ENCODE assay signal across 25 cellular contexts in genomic region chr1:154733621-154734020, GRCh38.
A peak's percentile ranks its signal among the peaks of the same experiment; 100 is the strongest.
DNase-seq lines count a peak whose midpoint lies in the region; ATAC-seq and TF ChIP-seq lines count a peak whose summit lies in the region.
"Had no signal": no experiment of that assay in that cellular context is flagged by ENCODE, and none has a peak within 500 bp of the region (broad histone marks: within the 10 kb centered on the region; RNA-seq: fewer than 3 reads in every experiment).

No MANE protein-coding gene starts in this region.

- H3K27me3 Mint-ChIP-seq in activated T-cell treated with anti-CD3 and anti-CD28 coated beads, Interleukin-2, amount 50 U/mL, for 24 hours, result no peaks in the 10 kb centered on the region
- H3K27me3 Mint-ChIP-seq in activated T-cell treated with anti-CD3 and anti-CD28 coated beads, Interleukin-2, amount 50 U/mL, for 72 hours (ENCODE audit: low read depth), result peaks cover 5% of the 10 kb centered on the region
- no peaks in the 10 kb centered on the region for H3K27me3 Mint-ChIP-seq in brain
- H3K27me3 Mint-ChIP-seq in activated naive CD4-positive, alpha-beta T cell treated with anti-CD3 and anti-CD28 coated beads for 36 hours (ENCODE audit: low read depth), result no peaks in the 10 kb centered on the region

- peaks cover 54% of the 10 kb centered on the region for H3K4me1 Mint-ChIP-seq in activated T-cell treated with anti-CD3 and anti-CD28 coated beads, Interleukin-2, amount 50 U/mL, for 24 hours (ENCODE audit: low read depth)
- H3K4me1 Mint-ChIP-seq in activated T-cell treated with anti-CD3 and anti-CD28 coated beads, Interleukin-2, amount 50 U/mL, for 72 hours (ENCODE audit: low read depth), result peaks cover 67% of the 10 kb centered on the region
- peaks cover 85% of the 10 kb centered on the region for H3K4me1 Mint-ChIP-seq in brain
- peaks cover 53% of the 10 kb centered on the region for H3K4me1 Mint-ChIP-seq in activated naive CD4-positive, alpha-beta T cell treated with anti-CD3 and anti-CD28 coated beads for 36 hours (ENCODE audit: low read depth)
- H3K4me1 Mint-ChIP-seq: CD8-positive, alpha-beta memory T cell had no signal

- no peaks in the 10 kb centered on the region for H3K36me3 Mint-ChIP-seq in activated T-cell treated with anti-CD3 and anti-CD28 coated beads, Interleukin-2, amount 50 U/mL, for 24 hours (ENCODE audit: low read depth)
- H3K36me3 Mint-ChIP-seq in activated T-cell treated with anti-CD3 and anti-CD28 coated beads, Interleukin-2, amount 50 U/mL, for 72 hours (ENCODE audit: insufficient read depth in 2 of 2), result no peaks in the 10 kb centered on the region
- peaks cover 14% of the 10 kb centered on the region for H3K36me3 Mint-ChIP-seq in brain
- no peaks in the 10 kb centered on the region for H3K36me3 Mint-ChIP-seq in activated naive CD4-positive, alpha-beta T cell treated with anti-CD3 and anti-CD28 coated beads for 36 hours (ENCODE audit: low read depth)

- no peaks in the 10 kb centered on the region for H3K9me3 Mint-ChIP-seq in activated T-cell treated with anti-CD3 and anti-CD28 coated beads, Interleukin-2, amount 50 U/mL, for 24 hours
- H3K9me3 Mint-ChIP-seq in activated T-cell treated with anti-CD3 and anti-CD28 coated beads, Interleukin-2, amount 50 U/mL, for 72 hours, result no peaks in the 10 kb centered on the region
- peaks cover 0 to 3% (median 0%) of the 10 kb centered on the region in 5 experiments for H3K9me3 Mint-ChIP-seq in brain
- H3K9me3 Mint-ChIP-seq in activated naive CD4-positive, alpha-beta T cell treated with anti-CD3 and anti-CD28 coated beads for 36 hours, result no peaks in the 10 kb centered on the region
- H3K9me3 Mint-ChIP-seq: CD8-positive, alpha-beta memory T cell; GM23338 had no signal

- peak overlapping the region in 3 of 11 experiments; percentile 2 to 20 (median 12); a peak in 2 of 22 replicates for H3K27ac ChIP-seq in BLaER1 treated with 17β-estradiol and CSF1 and Interleukin-3, amounts not matched to agents 10 nM and 100 nM
- H3K27ac ChIP-seq: 22Rv1, C4-2B, HL-60, SJCRH30 had no signal

- intact Hi-C loops in posterior vena cava (cut with DNase I), result no loop called here
- intact Hi-C loops in activated naive CD4-positive, alpha-beta T cell treated with anti-CD3 and anti-CD28 coated beads for 36 hours (cut with micrococcal nuclease), result no loop called here

- H3K27me3 ChIP-seq in BLaER1 treated with 17β-estradiol and CSF1 and Interleukin-3, amounts not matched to agents 10 nM and 100 nM, result no peaks in the 10 kb centered on the region
- H3K27me3 ChIP-seq: SJCRH30 had no signal

- peak overlapping the region; percentile 33 to 77 (median 64) for H3K4me2 ChIP-seq in BLaER1 treated with 17β-estradiol and CSF1 and Interleukin-3, amounts not matched to agents 10 nM and 100 nM
- H3K4me2 ChIP-seq: GM23338 had no signal

- H3K4me3 ChIP-seq in BLaER1 treated with 17β-estradiol and CSF1 and Interleukin-3, amounts not matched to agents 10 nM and 100 nM, result no peak overlapping the region
- H3K4me3 ChIP-seq: GM23338, HAP-1, SJCRH30 had no signal

- TF ChIP-seq CTCF in brain (conservative IDR thresholded peaks at IDR 0.05), result no peak

- DNase-seq in activated T-cell treated with anti-CD3 and anti-CD28 coated beads, Interleukin-2, amount 50 U/mL, for 24 hours, result peak; percentile 28
- no peak for DNase-seq in activated T-cell treated with anti-CD3 and anti-CD28 coated beads, Interleukin-2, amount 50 U/mL, for 72 hours
- DNase-seq in posterior vena cava (ENCODE audit: low spot score) (peak; percentile 68), hepatic stellate cell (ENCODE audit: low spot score) (no peak), NCI-H446 treated with DMSO at 0.1 percent for 48 hours (lab: John Stamatoyannopoulos, UW) (no peak)
- DNase-seq in activated naive CD4-positive, alpha-beta T cell treated with anti-CD3 and anti-CD28 coated beads for 36 hours, result no peak
- DNase-seq: Calu3; CD8-positive, alpha-beta memory T cell; DMS153; KG1; NCI-H1092; NCI-H1436; NCI-H2029; NCI-H226; NCI-H524; NCI-H82; SJCRH30 had no signal

- ATAC-seq in activated T-cell treated with anti-CD3 and anti-CD28 coated beads, Interleukin-2, amount 50 U/mL, for 72 hours (replicated peaks in 1 of 2), result no peak
- ATAC-seq: GM23338, Panc1 had no signal

- no peaks in the 10 kb centered on the region for H3K9me3 ChIP-seq in BLaER1 treated with 17β-estradiol and CSF1 and Interleukin-3, amounts not matched to agents 10 nM and 100 nM (replicated peaks in 1 of 11)
- H3K9me3 ChIP-seq: HAP-1, SJCRH30 had no signal

- H3K4me1 ChIP-seq in BLaER1 treated with 17β-estradiol and CSF1 and Interleukin-3, amounts not matched to agents 10 nM and 100 nM, result peaks cover 36 to 91% (median 79%) of the 10 kb centered on the region in 10 experiments

- H3K4me3 Mint-ChIP-seq in activated T-cell treated with anti-CD3 and anti-CD28 coated beads, Interleukin-2, amount 50 U/mL, for 24 hours, result no peak overlapping the region
- H3K4me3 Mint-ChIP-seq in activated T-cell treated with anti-CD3 and anti-CD28 coated beads, Interleukin-2, amount 50 U/mL, for 72 hours, result no peak overlapping the region
- H3K4me3 Mint-ChIP-seq in brain, result no peak overlapping the region
- H3K4me3 Mint-ChIP-seq in activated naive CD4-positive, alpha-beta T cell treated with anti-CD3 and anti-CD28 coated beads for 36 hours, result no peak overlapping the region
- H3K4me3 Mint-ChIP-seq: CD8-positive, alpha-beta memory T cell; GM23338 had no signal

- no peak overlapping the region for H3K27ac Mint-ChIP-seq in activated T-cell treated with anti-CD3 and anti-CD28 coated beads, Interleukin-2, amount 50 U/mL, for 24 hours
- no peak overlapping the region for H3K27ac Mint-ChIP-seq in activated T-cell treated with anti-CD3 and anti-CD28 coated beads, Interleukin-2, amount 50 U/mL, for 72 hours
- H3K27ac Mint-ChIP-seq in brain, result peak overlapping the region in 4 of 5 experiments; percentile 18 to 85 (median 48)
- no peak overlapping the region for H3K27ac Mint-ChIP-seq in activated naive CD4-positive, alpha-beta T cell treated with anti-CD3 and anti-CD28 coated beads for 36 hours
- H3K27ac Mint-ChIP-seq: CD8-positive, alpha-beta memory T cell; GM23338 had no signal

- H4K20me1 ChIP-seq in BLaER1 treated with 17β-estradiol and CSF1 and Interleukin-3, amounts not matched to agents 10 nM and 100 nM, result no peaks in the 10 kb centered on the region

- no peaks in the 10 kb centered on the region for H3K36me3 ChIP-seq in BLaER1 treated with 17β-estradiol and CSF1 and Interleukin-3, amounts not matched to agents 10 nM and 100 nM
- H3K36me3 ChIP-seq: HAP-1 had no signal

- CTCF ChIA-PET in activated naive CD4-positive, alpha-beta T cell treated with anti-CD3 and anti-CD28 coated beads for 36 hours (lab: Charles Lee), result interaction anchor here (1.4 kb wide), 1 partner anchor 14 kb away, joined by 3 read pairs; no protein-coding TSS in a partner anchor

- no peak overlapping the region for H3K9ac ChIP-seq in BLaER1 treated with 17β-estradiol and CSF1 and Interleukin-3, amounts not matched to agents 10 nM and 100 nM

Comparison
In these comparisons a context has a peak if more than half of its experiments do, and no peak if none do; other contexts are left out.
1. DNase-seq: peak in activated T-cell treated with anti-CD3 and anti-CD28 coated beads, Interleukin-2, amount 50 U/mL, for 24 hours (single experiment) and posterior vena cava (single experiment); none in activated T-cell treated with anti-CD3 and anti-CD28 coated beads, Interleukin-2, amount 50 U/mL, for 72 hours (0 of 2), activated naive CD4-positive, alpha-beta T cell treated with anti-CD3 and anti-CD28 coated beads for 36 hours (single experiment), hepatic stellate cell (single experiment) and NCI-H446 treated with DMSO at 0.1 percent for 48 hours (single experiment).
2. H3K27ac Mint-ChIP-seq: peak in brain (4 of 5); none in activated T-cell treated with anti-CD3 and anti-CD28 coated beads, Interleukin-2, amount 50 U/mL, for 24 hours (single experiment), activated T-cell treated with anti-CD3 and anti-CD28 coated beads, Interleukin-2, amount 50 U/mL, for 72 hours (single experiment) and activated naive CD4-positive, alpha-beta T cell treated with anti-CD3 and anti-CD28 coated beads for 36 hours (single experiment).